1 cellular context compared by ENCODE assay signal in the genomic region with DNA sequence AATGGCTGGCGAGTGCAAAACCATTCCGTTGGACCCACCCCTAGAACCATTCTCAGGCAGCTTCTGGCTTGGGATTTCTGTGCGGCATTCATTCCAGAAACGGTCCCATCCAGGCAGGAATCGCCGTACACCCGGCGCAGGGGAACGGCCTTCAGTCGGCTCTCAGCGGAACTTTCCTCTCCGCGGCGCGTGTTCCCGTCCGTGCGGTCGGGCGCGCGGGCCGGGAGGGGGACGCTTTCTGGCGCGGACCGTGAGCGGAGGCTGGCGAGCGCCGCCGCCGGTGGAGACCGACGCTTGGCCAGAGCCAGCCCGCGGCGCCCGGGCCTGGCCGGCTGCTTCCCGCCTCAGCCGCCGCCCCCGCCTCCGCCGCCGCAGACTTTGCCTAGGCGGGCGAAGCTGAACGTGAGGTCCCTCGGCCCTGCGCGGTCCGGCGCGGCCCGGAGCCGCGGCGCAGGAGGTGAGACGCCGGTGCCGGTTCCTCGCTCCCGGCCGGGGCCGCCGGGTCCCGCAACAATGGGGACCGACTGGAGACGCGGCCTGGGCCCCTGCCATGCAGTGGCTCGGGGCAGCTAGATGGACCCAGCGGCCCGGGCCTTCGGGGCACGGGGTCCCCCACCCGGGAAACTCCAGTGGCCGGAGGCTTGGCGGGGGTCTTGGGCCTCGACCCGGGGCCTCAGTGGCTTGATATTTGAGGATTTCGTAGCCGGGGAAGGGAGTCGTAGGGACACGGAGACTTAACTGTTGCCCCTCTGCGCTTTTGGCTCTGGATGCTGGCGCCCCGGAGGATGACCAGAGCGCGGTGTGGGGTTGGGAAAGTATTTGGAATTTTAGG.
TF ChIP-seq lines count a peak whose summit lies in the region.

A gene with protein sequence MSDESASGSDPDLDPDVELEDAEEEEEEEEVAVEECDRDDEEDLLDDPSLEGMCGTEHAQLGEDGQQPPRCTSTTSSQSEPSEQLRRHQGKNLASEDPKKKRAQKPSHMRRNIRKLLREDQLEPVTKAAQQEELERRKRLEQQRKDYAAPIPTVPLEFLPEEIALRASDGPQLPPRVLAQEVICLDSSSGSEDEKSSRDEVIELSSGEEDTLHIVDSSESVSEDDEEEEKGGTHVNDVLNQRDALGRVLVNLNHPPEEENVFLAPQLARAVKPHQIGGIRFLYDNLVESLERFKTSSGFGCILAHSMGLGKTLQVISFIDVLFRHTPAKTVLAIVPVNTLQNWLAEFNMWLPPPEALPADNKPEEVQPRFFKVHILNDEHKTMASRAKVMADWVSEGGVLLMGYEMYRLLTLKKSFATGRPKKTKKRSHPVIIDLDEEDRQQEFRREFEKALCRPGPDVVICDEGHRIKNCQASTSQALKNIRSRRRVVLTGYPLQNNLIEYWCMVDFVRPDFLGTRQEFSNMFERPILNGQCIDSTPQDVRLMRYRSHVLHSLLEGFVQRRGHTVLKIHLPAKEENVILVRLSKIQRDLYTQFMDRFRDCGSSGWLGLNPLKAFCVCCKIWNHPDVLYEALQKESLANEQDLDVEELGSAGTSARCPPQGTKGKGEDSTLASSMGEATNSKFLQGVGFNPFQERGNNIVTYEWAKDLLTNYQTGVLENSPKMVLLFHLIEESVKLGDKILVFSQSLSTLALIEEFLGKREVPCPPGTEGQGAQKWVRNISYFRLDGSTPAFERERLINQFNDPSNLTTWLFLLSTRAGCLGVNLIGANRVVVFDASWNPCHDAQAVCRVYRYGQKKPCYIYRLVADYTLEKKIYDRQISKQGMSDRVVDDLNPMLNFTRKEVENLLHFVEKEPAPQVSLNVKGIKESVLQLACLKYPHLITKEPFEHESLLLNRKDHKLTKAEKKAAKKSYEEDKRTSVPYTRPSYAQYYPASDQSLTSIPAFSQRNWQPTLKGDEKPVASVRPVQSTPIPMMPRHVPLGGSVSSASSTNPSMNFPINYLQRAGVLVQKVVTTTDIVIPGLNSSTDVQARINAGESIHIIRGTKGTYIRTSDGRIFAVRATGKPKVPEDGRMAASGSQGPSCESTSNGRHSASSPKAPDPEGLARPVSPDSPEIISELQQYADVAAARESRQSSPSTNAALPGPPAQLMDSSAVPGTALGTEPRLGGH (N-terminal part only) (plus strand): TSS at position 261 of the 832 bp plus-strand sequence. CDS start 51,702 bp downstream, outside the sequence.

TF ChIP-seq in GM12878, 131 proteins besides CTCF, POLR2A, EP300 and RAD21 (continued from another document and continues in another):
- TF ChIP-seq, protein P1, sequence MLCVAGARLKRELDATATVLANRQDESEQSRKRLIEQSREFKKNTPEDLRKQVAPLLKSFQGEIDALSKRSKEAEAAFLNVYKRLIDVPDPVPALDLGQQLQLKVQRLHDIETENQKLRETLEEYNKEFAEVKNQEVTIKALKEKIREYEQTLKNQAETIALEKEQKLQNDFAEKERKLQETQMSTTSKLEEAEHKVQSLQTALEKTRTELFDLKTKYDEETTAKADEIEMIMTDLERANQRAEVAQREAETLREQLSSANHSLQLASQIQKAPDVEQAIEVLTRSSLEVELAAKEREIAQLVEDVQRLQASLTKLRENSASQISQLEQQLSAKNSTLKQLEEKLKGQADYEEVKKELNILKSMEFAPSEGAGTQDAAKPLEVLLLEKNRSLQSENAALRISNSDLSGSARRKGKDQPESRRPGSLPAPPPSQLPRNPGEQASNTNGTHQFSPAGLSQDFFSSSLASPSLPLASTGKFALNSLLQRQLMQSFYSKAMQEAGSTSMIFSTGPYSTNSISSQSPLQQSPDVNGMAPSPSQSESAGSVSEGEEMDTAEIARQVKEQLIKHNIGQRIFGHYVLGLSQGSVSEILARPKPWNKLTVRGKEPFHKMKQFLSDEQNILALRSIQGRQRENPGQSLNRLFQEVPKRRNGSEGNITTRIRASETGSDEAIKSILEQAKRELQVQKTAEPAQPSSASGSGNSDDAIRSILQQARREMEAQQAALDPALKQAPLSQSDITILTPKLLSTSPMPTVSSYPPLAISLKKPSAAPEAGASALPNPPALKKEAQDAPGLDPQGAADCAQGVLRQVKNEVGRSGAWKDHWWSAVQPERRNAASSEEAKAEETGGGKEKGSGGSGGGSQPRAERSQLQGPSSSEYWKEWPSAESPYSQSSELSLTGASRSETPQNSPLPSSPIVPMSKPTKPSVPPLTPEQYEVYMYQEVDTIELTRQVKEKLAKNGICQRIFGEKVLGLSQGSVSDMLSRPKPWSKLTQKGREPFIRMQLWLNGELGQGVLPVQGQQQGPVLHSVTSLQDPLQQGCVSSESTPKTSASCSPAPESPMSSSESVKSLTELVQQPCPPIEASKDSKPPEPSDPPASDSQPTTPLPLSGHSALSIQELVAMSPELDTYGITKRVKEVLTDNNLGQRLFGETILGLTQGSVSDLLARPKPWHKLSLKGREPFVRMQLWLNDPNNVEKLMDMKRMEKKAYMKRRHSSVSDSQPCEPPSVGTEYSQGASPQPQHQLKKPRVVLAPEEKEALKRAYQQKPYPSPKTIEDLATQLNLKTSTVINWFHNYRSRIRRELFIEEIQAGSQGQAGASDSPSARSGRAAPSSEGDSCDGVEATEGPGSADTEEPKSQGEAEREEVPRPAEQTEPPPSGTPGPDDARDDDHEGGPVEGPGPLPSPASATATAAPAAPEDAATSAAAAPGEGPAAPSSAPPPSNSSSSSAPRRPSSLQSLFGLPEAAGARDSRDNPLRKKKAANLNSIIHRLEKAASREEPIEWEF (IDR thresholded peaks at IDR 0.05; ENCODE audit: insufficient replicate concordance, low read depth, low read length): no peak
- TF ChIP-seq, protein P2, sequence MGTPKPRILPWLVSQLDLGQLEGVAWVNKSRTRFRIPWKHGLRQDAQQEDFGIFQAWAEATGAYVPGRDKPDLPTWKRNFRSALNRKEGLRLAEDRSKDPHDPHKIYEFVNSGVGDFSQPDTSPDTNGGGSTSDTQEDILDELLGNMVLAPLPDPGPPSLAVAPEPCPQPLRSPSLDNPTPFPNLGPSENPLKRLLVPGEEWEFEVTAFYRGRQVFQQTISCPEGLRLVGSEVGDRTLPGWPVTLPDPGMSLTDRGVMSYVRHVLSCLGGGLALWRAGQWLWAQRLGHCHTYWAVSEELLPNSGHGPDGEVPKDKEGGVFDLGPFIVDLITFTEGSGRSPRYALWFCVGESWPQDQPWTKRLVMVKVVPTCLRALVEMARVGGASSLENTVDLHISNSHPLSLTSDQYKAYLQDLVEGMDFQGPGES (IDR thresholded peaks at IDR 0.05): no peak; the same call in 1 of the 2 replicates
- TF ChIP-seq BRCA1 (IDR thresholded peaks at IDR 0.05; ENCODE audit: low read depth, low read length) (no peak), LARP7 (IDR thresholded peaks at IDR 0.05) (peak; percentile 99), SIX5 (IDR thresholded peaks at IDR 0.05; ENCODE audit: low read depth, low read length, severe bottlenecking) (peak; percentile 71), PAX5 (IDR thresholded peaks at IDR 0.05; ENCODE audit: borderline replicate concordance, low read depth, low read length) (peak; percentile 47; the same call in 1 of the 2 replicates), HCFC1 (IDR thresholded peaks at IDR 0.05; ENCODE audit: low read length) (peak; percentile 87), HDAC2 (IDR thresholded peaks at IDR 0.05) (0 out of 2 replicates have a peak, but pooled peaks have one; percentile 37), MEF2B (IDR thresholded peaks at IDR 0.05; ENCODE audit: partially characterized antibody, poor library complexity, severe bottlenecking) (no peak), CBFB (IDR thresholded peaks at IDR 0.05; ENCODE audit: low read depth) (0 out of 2 replicates have a peak, but pooled peaks have one; percentile 54), HDAC6 (IDR thresholded peaks at IDR 0.05; ENCODE audit: unreplicated experiment) (peak; percentile 47), RELA (IDR thresholded peaks at IDR 0.05; ENCODE audit: borderline replicate concordance, partially characterized antibody) (peak; percentile 77)
- TF ChIP-seq, protein P3, sequence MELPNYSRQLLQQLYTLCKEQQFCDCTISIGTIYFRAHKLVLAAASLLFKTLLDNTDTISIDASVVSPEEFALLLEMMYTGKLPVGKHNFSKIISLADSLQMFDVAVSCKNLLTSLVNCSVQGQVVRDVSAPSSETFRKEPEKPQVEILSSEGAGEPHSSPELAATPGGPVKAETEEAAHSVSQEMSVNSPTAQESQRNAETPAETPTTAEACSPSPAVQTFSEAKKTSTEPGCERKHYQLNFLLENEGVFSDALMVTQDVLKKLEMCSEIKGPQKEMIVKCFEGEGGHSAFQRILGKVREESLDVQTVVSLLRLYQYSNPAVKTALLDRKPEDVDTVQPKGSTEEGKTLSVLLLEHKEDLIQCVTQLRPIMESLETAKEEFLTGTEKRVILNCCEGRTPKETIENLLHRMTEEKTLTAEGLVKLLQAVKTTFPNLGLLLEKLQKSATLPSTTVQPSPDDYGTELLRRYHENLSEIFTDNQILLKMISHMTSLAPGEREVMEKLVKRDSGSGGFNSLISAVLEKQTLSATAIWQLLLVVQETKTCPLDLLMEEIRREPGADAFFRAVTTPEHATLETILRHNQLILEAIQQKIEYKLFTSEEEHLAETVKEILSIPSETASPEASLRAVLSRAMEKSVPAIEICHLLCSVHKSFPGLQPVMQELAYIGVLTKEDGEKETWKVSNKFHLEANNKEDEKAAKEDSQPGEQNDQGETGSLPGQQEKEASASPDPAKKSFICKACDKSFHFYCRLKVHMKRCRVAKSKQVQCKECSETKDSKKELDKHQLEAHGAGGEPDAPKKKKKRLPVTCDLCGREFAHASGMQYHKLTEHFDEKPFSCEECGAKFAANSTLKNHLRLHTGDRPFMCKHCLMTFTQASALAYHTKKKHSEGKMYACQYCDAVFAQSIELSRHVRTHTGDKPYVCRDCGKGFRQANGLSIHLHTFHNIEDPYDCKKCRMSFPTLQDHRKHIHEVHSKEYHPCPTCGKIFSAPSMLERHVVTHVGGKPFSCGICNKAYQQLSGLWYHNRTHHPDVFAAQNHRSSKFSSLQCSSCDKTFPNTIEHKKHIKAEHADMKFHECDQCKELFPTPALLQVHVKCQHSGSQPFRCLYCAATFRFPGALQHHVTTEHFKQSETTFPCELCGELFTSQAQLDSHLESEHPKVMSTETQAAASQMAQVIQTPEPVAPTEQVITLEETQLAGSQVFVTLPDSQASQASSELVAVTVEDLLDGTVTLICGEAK (IDR thresholded peaks at IDR 0.05; ENCODE audit: borderline replicate concordance): peak; percentile 94
- TF ChIP-seq, protein P4, sequence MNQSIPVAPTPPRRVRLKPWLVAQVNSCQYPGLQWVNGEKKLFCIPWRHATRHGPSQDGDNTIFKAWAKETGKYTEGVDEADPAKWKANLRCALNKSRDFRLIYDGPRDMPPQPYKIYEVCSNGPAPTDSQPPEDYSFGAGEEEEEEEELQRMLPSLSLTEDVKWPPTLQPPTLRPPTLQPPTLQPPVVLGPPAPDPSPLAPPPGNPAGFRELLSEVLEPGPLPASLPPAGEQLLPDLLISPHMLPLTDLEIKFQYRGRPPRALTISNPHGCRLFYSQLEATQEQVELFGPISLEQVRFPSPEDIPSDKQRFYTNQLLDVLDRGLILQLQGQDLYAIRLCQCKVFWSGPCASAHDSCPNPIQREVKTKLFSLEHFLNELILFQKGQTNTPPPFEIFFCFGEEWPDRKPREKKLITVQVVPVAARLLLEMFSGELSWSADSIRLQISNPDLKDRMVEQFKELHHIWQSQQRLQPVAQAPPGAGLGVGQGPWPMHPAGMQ (IDR thresholded peaks at IDR 0.05; ENCODE audit: borderline replicate concordance): no peak
- TF ChIP-seq, protein P5, sequence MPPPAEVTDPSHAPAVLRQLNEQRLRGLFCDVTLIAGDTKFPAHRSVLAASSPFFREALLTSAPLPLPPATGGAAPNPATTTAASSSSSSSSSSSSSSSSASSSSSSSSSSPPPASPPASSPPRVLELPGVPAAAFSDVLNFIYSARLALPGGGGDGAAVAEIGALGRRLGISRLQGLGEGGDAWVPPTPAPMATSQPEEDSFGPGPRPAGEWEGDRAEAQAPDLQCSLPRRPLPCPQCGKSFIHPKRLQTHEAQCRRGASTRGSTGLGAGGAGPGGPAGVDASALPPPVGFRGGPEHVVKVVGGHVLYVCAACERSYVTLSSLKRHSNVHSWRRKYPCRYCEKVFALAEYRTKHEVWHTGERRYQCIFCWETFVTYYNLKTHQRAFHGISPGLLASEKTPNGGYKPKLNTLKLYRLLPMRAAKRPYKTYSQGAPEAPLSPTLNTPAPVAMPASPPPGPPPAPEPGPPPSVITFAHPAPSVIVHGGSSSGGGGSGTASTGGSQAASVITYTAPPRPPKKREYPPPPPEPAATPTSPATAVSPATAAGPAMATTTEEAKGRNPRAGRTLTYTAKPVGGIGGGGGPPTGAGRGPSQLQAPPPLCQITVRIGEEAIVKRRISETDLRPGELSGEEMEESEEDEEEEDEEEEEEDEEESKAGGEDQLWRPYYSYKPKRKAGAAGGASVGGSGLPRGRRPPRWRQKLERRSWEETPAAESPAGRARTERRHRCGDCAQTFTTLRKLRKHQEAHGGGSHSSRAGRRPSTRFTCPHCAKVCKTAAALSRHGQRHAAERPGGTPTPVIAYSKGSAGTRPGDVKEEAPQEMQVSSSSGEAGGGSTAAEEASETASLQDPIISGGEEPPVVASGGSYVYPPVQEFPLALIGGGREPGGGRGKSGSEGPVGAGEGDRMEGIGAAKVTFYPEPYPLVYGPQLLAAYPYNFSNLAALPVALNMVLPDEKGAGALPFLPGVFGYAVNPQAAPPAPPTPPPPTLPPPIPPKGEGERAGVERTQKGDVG (CRISPR knock-in tag; IDR thresholded peaks at IDR 0.05): no peak
- TF ChIP-seq, protein P6, sequence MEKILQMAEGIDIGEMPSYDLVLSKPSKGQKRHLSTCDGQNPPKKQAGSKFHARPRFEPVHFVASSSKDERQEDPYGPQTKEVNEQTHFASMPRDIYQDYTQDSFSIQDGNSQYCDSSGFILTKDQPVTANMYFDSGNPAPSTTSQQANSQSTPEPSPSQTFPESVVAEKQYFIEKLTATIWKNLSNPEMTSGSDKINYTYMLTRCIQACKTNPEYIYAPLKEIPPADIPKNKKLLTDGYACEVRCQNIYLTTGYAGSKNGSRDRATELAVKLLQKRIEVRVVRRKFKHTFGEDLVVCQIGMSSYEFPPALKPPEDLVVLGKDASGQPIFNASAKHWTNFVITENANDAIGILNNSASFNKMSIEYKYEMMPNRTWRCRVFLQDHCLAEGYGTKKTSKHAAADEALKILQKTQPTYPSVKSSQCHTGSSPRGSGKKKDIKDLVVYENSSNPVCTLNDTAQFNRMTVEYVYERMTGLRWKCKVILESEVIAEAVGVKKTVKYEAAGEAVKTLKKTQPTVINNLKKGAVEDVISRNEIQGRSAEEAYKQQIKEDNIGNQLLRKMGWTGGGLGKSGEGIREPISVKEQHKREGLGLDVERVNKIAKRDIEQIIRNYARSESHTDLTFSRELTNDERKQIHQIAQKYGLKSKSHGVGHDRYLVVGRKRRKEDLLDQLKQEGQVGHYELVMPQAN (conservative IDR thresholded peaks at IDR 0.05): peak; percentile 84
- TF ChIP-seq, protein P7, sequence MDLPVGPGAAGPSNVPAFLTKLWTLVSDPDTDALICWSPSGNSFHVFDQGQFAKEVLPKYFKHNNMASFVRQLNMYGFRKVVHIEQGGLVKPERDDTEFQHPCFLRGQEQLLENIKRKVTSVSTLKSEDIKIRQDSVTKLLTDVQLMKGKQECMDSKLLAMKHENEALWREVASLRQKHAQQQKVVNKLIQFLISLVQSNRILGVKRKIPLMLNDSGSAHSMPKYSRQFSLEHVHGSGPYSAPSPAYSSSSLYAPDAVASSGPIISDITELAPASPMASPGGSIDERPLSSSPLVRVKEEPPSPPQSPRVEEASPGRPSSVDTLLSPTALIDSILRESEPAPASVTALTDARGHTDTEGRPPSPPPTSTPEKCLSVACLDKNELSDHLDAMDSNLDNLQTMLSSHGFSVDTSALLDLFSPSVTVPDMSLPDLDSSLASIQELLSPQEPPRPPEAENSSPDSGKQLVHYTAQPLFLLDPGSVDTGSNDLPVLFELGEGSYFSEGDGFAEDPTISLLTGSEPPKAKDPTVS (IDR thresholded peaks at IDR 0.05; ENCODE audit: low read depth, low read length): peak; percentile 70; the same call in 1 of the 2 replicates
- TF ChIP-seq, protein P8, sequence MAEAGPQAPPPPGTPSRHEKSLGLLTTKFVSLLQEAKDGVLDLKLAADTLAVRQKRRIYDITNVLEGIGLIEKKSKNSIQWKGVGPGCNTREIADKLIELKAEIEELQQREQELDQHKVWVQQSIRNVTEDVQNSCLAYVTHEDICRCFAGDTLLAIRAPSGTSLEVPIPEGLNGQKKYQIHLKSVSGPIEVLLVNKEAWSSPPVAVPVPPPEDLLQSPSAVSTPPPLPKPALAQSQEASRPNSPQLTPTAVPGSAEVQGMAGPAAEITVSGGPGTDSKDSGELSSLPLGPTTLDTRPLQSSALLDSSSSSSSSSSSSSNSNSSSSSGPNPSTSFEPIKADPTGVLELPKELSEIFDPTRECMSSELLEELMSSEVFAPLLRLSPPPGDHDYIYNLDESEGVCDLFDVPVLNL (IDR thresholded peaks at IDR 0.05; ENCODE audit: low read depth, low read length): no peak
